ENCODE assay signal across 14 cellular contexts in the genomic region with DNA sequence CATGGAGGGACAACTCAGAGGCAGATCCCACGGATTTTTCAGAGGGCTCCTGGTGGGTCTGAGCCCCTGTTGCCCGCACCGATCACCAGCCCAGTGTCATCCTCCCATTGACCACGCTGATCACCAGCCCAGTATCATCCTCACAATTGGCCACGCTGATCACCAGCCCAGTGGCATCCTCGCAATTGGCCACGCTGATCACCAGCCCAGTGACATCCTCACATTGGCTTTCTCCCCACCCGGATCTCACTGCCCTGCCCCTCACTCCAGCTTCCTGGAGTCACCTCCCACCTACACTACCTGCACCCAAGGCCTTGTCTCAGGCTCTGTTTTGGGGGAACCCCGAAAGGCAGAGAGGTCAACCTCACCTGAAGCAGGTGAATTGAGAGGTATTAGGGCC.
DNase-seq lines count a peak whose midpoint lies in the region; ATAC-seq and TF ChIP-seq lines count a peak whose summit lies in the region.
"Had no signal": no experiment of that assay in that cellular context is flagged by ENCODE, and none has a peak within 500 bp of the region (broad histone marks: within the 10 kb centered on the region; RNA-seq: fewer than 3 reads in every experiment).

No MANE protein-coding gene starts in this region.

- H3K9ac ChIP-seq in stomach smooth muscle (ENCODE audit: low read length in 2 of 2) = no peak overlapping the region

- no peak for ATAC-seq in Right ventricle myocardium inferior
- ATAC-seq in aorta (ENCODE audit: low FRiP score) = no peak
- ATAC-seq in HG02798 (IDR thresholded peaks at IDR 0.05; ENCODE audit: poor library complexity, unreplicated experiment) = no peak
- ATAC-seq: A549 had no signal

- WGBS in aorta, 2 donors = 97% methylated on average over 9 of the region's 9 CpGs

- H3K9me3 ChIP-seq in right atrium auricular region (no peaks in the 10 kb centered on the region), stomach smooth muscle (ENCODE audit: control insufficient read depth in 2 of 2, low read length in 2 of 2) (no peaks in the 10 kb centered on the region), aorta (ENCODE audit: control insufficient read depth, low read length) (no peaks in the 10 kb centered on the region)
- H3K9me3 ChIP-seq: A549, Peyer's patch had no signal

- intact Hi-C loops in Right ventricle myocardium inferior (cut with DNase I) (loop anchor here (5.0 kb wide), 1 partner anchor 43 kb away; no protein-coding TSS in a partner anchor), aorta (cut with DNase I) (loop anchor here (5.0 to 10.0 kb wide), 6 partner anchors 58 to 357 kb away; a partner anchor contains a TSS)

- H3K36me3 ChIP-seq in right atrium auricular region = no peaks in the 10 kb centered on the region
- no peaks in the 10 kb centered on the region for H3K36me3 ChIP-seq in stomach smooth muscle (ENCODE audit: control insufficient read depth in 2 of 2, insufficient read depth in 2 of 2, low read length in 2 of 2)
- H3K36me3 ChIP-seq in aorta (ENCODE audit: control insufficient read depth in 1 of 2, insufficient read depth in 2 of 2, low read length in 1 of 2) = no peaks in the 10 kb centered on the region
- H3K36me3 ChIP-seq: Peyer's patch had no signal

- H3K4me1 ChIP-seq in right atrium auricular region = peaks cover 0 to 43% of the 10 kb centered on the region in 2 donors
- peaks cover 31% of the 10 kb centered on the region for H3K4me1 ChIP-seq in stomach smooth muscle (ENCODE audit: control insufficient read depth, insufficient read depth, low read length)
- H3K4me1 ChIP-seq in aorta (ENCODE audit: control insufficient read depth in 1 of 2, insufficient read depth in 2 of 2, low read length in 2 of 2) = peaks cover 3 to 5% of the 10 kb centered on the region in 2 donors
- H3K4me1 ChIP-seq: A549 had no signal

- H3K4me3 ChIP-seq in right atrium auricular region = no peak overlapping the region
- no peak overlapping the region for H3K4me3 ChIP-seq in stomach smooth muscle (ENCODE audit: low read length in 2 of 2)
- H3K4me3 ChIP-seq in aorta (ENCODE audit: low read length in 2 of 2) = no peak overlapping the region
- H3K4me3 ChIP-seq: A549, Peyer's patch had no signal

- TF ChIP-seq CTCF in right atrium auricular region (IDR thresholded peaks at IDR 0.05) = no peak

- no peak for DNase-seq in right atrium auricular region (ENCODE audit: low spot score)
- DNase-seq in Right ventricle myocardium inferior (ENCODE audit: missing footprints) = no peak
- peak; percentile 42 for DNase-seq in islet precursor cell
- DNase-seq in aorta = peak; percentile 36 to 69
- DNase-seq in effector CD8-positive, alpha-beta T cell (lab: John Stamatoyannopoulos, UW) = no peak
- no peak for DNase-seq in amygdala (lab: John Stamatoyannopoulos, UW)
- DNase-seq: COR-L47, Karpas-422, NCI-H1930, NCI-H2171 treated with DMSO at 0.1 percent for 48 hours had no signal

- H3K27ac ChIP-seq in right atrium auricular region (peak overlapping the region; percentile 92 to 99), stomach smooth muscle (ENCODE audit: low read length) (peak overlapping the region; percentile 90), aorta (ENCODE audit: low read depth in 1 of 2, low read length in 2 of 2) (peak overlapping the region; percentile 88 to 99)
- H3K27ac ChIP-seq: A549 had no signal

- no peaks in the 10 kb centered on the region for H3K27me3 ChIP-seq in right atrium auricular region
- no peaks in the 10 kb centered on the region for H3K27me3 ChIP-seq in stomach smooth muscle (ENCODE audit: control insufficient read depth in 1 of 2, insufficient read depth in 2 of 2, low read length in 2 of 2)
- H3K27me3 ChIP-seq in aorta (ENCODE audit: control insufficient read depth in 1 of 2, insufficient read depth in 2 of 2, low read length in 1 of 2) = no peaks in the 10 kb centered on the region
- H3K27me3 ChIP-seq: Peyer's patch had no signal

Comparison
In these comparisons a context has a peak if more than half of its experiments do, and no peak if none do; other contexts are left out.
1. DNase-seq: peak in islet precursor cell (single experiment) and aorta (2 of 2); none in right atrium auricular region (single experiment), Right ventricle myocardium inferior (single experiment), effector CD8-positive, alpha-beta T cell (single experiment) and amygdala (0 of 56).
2. Peak in every context shown above with its lines, with median percentiles within 50 percentile points of each other: H3K27ac ChIP-seq.